ENCODE assay signal across 1 cellular context in genomic region chr14:23120405-23121251, GRCh38.
TF ChIP-seq lines count a peak whose summit lies in the region.

No MANE protein-coding gene starts in this region.

TF ChIP-seq in K562, 482 proteins besides CTCF, POLR2A, EP300 and RAD21 (continued from another document and continues in another):
- TF ChIP-seq ZNF277 (CRISPR knock-in tag; IDR thresholded peaks at IDR 0.05; ENCODE audit: borderline replicate concordance) (no peak), XRCC3 (IDR thresholded peaks at IDR 0.05) (no peak), MXI1 (IDR thresholded peaks at IDR 0.05; ENCODE audit: low read depth, low read length) (no peak), ZNF280B (CRISPR knock-in tag; IDR thresholded peaks at IDR 0.05) (no peak), DEAF1 (CRISPR knock-in tag; IDR thresholded peaks at IDR 0.05) (peak; percentile 100), RAD51 (IDR thresholded peaks at IDR 0.05; ENCODE audit: borderline replicate concordance, low read depth) (no peak), TAF7 (tag; IDR thresholded peaks at IDR 0.05) (no peak), DACH1 (IDR thresholded peaks at IDR 0.05; ENCODE audit: partially characterized antibody) (peak; percentile 8), ZNF583 (CRISPR knock-in tag; IDR thresholded peaks at IDR 0.05) (no peak), ZNF347 (CRISPR knock-in tag; IDR thresholded peaks at IDR 0.05; ENCODE audit: low read depth) (no peak), ZNF449 (CRISPR knock-in tag; IDR thresholded peaks at IDR 0.05) (no peak), E2F5 (CRISPR knock-in tag; IDR thresholded peaks at IDR 0.05) (no peak), KLF13 (tag; IDR thresholded peaks at IDR 0.05; ENCODE audit: borderline replicate concordance, low read depth) (no peak), ZBTB12 (CRISPR knock-in tag; IDR thresholded peaks at IDR 0.05) (no peak), ZBTB2 (IDR thresholded peaks at IDR 0.05) (no peak), SP2 (IDR thresholded peaks at IDR 0.05; ENCODE audit: extremely low read depth, low read depth, low read length, poor library complexity, severe bottlenecking) (no peak), ILF3 (IDR thresholded peaks at IDR 0.05; ENCODE audit: borderline replicate concordance) (no peak), ZNF780A (CRISPR knock-in tag; IDR thresholded peaks at IDR 0.05) (no peak), ZNF740 (CRISPR knock-in tag; IDR thresholded peaks at IDR 0.05) (peak; percentile 69; the same call in 1 of the 2 replicates), ZNF740 (tag; IDR thresholded peaks at IDR 0.05) (peak in 1 of 2 experiments; percentile 64; a peak in 1 of 4 replicates), SMAD3 (CRISPR knock-in tag; conservative IDR thresholded peaks at IDR 0.05) (no peak), FOXK1 (CRISPR knock-in tag; IDR thresholded peaks at IDR 0.05; ENCODE audit: borderline replicate concordance) (no peak; the same call in 1 of the 2 replicates), HINFP (tag; conservative IDR thresholded peaks at IDR 0.05; ENCODE audit: low read depth) (no peak), HDGF (IDR thresholded peaks at IDR 0.05) (peak; percentile 51; the same call in 1 of the 2 replicates), SRSF9 (IDR thresholded peaks at IDR 0.05; ENCODE audit: borderline replicate concordance, low read depth, low read length) (no peak), TGIF2 (CRISPR knock-in tag; IDR thresholded peaks at IDR 0.05) (no peak), PRMT5 (CRISPR knock-in tag; IDR thresholded peaks at IDR 0.05) (no peak), PML (IDR thresholded peaks at IDR 0.05; ENCODE audit: low read length) (peak; percentile 81), ZNF589 (CRISPR knock-in tag; IDR thresholded peaks at IDR 0.05; ENCODE audit: low read depth) (0 out of 2 replicates have a peak, but pooled peaks have one; percentile 32), ZNF561 (CRISPR knock-in tag; conservative IDR thresholded peaks at IDR 0.05) (no peak), E4F1 (CRISPR knock-in tag; IDR thresholded peaks at IDR 0.05; ENCODE audit: borderline replicate concordance) (no peak), MTA3 (IDR thresholded peaks at IDR 0.05; ENCODE audit: borderline replicate concordance) (peak; percentile 73; the same call in 1 of the 2 replicates), SLC30A9 (CRISPR knock-in tag; IDR thresholded peaks at IDR 0.05) (no peak), RBM17 (IDR thresholded peaks at IDR 0.05; ENCODE audit: borderline replicate concordance, low read depth, low read length) (no peak), SREBF2 (CRISPR knock-in tag; IDR thresholded peaks at IDR 0.05) (0 out of 2 replicates have a peak, but pooled peaks have one; percentile 48), ZBTB43 (CRISPR knock-in tag; IDR thresholded peaks at IDR 0.05) (no peak), ZNF57 (CRISPR knock-in tag; IDR thresholded peaks at IDR 0.05) (no peak), ZC3H4 (CRISPR knock-in tag; IDR thresholded peaks at IDR 0.05; ENCODE audit: borderline replicate concordance) (no peak), MYNN (IDR thresholded peaks at IDR 0.05) (peak; percentile 81), MYNN (CRISPR knock-in tag; IDR thresholded peaks at IDR 0.05) (no peak), ZNF212 (CRISPR knock-in tag; IDR thresholded peaks at IDR 0.05) (no peak), ADNP (tag; IDR thresholded peaks at IDR 0.05) (no peak), CBX8 (IDR thresholded peaks at IDR 0.05; ENCODE audit: borderline replicate concordance, extremely low read depth, low read depth, low read length, poor library complexity, severe bottlenecking) (no peak), CBX2 (IDR thresholded peaks at IDR 0.05; ENCODE audit: insufficient read depth, low read length, poor library complexity, severe bottlenecking) (no peak), CBX1 (IDR thresholded peaks at IDR 0.05; ENCODE audit: low read depth) (no peak), HNRNPH1 (optimal IDR thresholded peaks at IDR 0.05; ENCODE audit: low read depth, low read length) (no peak), UBTF (IDR thresholded peaks at IDR 0.05; ENCODE audit: borderline replicate concordance in 1 of 2, low read depth in 2 of 2, low read length in 2 of 2) (0 out of 4 replicates have a peak, but pooled peaks of 1 of the 2 experiments have one; percentile 53)
